ENCODE assay signal across 11 cellular contexts in genomic region chr16:66618588-66618987, GRCh38. TPM values are rescaled to one million over a fixed set of nuclear protein-coding genes. Genes with fewer than 3 reads are reported as not detected.
DNase-seq lines count a peak whose midpoint lies in the region; ATAC-seq, FAIRE-seq and TF ChIP-seq lines count a peak whose summit lies in the region.
"Had no signal": no experiment of that assay in that cellular context is flagged by ENCODE, and none has a peak within 500 bp of the region (broad histone marks: within the 10 kb centered on the region; RNA-seq: fewer than 3 reads in every experiment).

No MANE protein-coding gene starts in this region.

- no peak overlapping the region for H3K4me3 ChIP-seq in WERI-Rb-1 (ENCODE audit: low read depth, low read length)
- no peak overlapping the region for H3K4me3 ChIP-seq in skeletal muscle tissue (ENCODE audit: low read length in 3 of 3)
- H3K4me3 ChIP-seq: SK-N-MC had no signal

- H2BK5ac ChIP-seq in H9 (ENCODE audit: insufficient read length, low read length): no peak overlapping the region

- H3K4me3 Mint-ChIP-seq in H9: no peak overlapping the region
- no peak overlapping the region for H3K4me3 Mint-ChIP-seq in immature natural killer cell

- H3K27ac Mint-ChIP-seq in H9 (no peak overlapping the region), immature natural killer cell (no peak overlapping the region)

- no peak overlapping the region for H3K4me2 ChIP-seq in H9 (ENCODE audit: insufficient read depth, insufficient read length, low read length)

- H3K4me1 Mint-ChIP-seq in H9 (peaks cover 45 to 46% of the 10 kb centered on the region in 2 experiments), immature natural killer cell (no peaks in the 10 kb centered on the region)

- H3K9ac ChIP-seq in skeletal muscle tissue (ENCODE audit: low read depth in 1 of 3, low read length in 3 of 3): no peak overlapping the region
- no peak overlapping the region for H3K9ac ChIP-seq in H9 (ENCODE audit: extremely low read depth, insufficient read length, low read length)

- no peak overlapping the region for H3T11ph ChIP-seq in H9 (ENCODE audit: low read length)

- H3K4me1 ChIP-seq in skeletal muscle tissue (ENCODE audit: control insufficient read depth in 3 of 3, insufficient read depth in 3 of 3, low read length in 3 of 3) (peaks cover 25 to 35% (median 30%) of the 10 kb centered on the region in 3 donors), H9 (ENCODE audit: insufficient read depth, low read length) (peaks cover 9% of the 10 kb centered on the region; the same call in 1 of the 2 replicates)

- no peak overlapping the region for H2AK5ac ChIP-seq in H9 (ENCODE audit: insufficient read length, low read length)

- H2BK120ac ChIP-seq in H9 (ENCODE audit: low read depth, low read length, poor library complexity, severe bottlenecking): no peak overlapping the region

- no peaks in the 10 kb centered on the region for H4K20me1 ChIP-seq in H9 (ENCODE audit: control insufficient read depth, insufficient read depth, insufficient read length)

- no peak overlapping the region for H2BK15ac ChIP-seq in H9 (ENCODE audit: low read depth, low read length)

- H2BK20ac ChIP-seq in H9 (ENCODE audit: low read depth, low read length, poor library complexity, severe bottlenecking): no peak overlapping the region

- H4K5ac ChIP-seq in H9 (ENCODE audit: insufficient read length, low read depth, low read length): no peak overlapping the region

- WGBS in H9 (ENCODE audit: extremely low coverage, insufficient read length, low lambda C conversion rate): no CpG with 5 or more reads among the region's 8 CpGs

- peak; percentile 94 for FAIRE-seq in H54 (lab: Jason Lieb, UNC)

- 0 out of 2 replicates have a peak, but pooled peaks have one; percentile 8 for TF ChIP-seq POLR2A in H54 (IDR thresholded peaks at IDR 0.05; ENCODE audit: low read depth, low read length)

- DNase-seq in H54 (ENCODE audit: insufficient read length, low spot score) (peak; percentile 82), WERI-Rb-1 (no peak), glomerular endothelial cell (ENCODE audit: extremely low read depth, low read depth, low spot score) (peak; percentile 22), H9 (no peak), immature natural killer cell (no peak)
- DNase-seq in central memory CD4-positive, alpha-beta T cell: no peak
- DNase-seq: NCI-H1105; stimulated activated CD4-positive, alpha-beta T cell treated with anti-CD3 and anti-CD28 coated beads, Interleukin-4, amount 100 ng/mL, for 24 hours had no signal

- H3K79me2 ChIP-seq in H9 (ENCODE audit: insufficient read depth, low read length): no peaks in the 10 kb centered on the region

- no peaks in the 10 kb centered on the region; a peak in 1 of 5 replicates for H3K9me3 Mint-ChIP-seq in H9
- H3K9me3 Mint-ChIP-seq in immature natural killer cell: no peaks in the 10 kb centered on the region

- TF ChIP-seq CTCF in WERI-Rb-1 (IDR thresholded peaks at IDR 0.05; ENCODE audit: low read depth, low read length) (no peak), H9 (conservative IDR thresholded peaks at IDR 0.05) (no peak)

- H2BK12ac ChIP-seq in H9 (ENCODE audit: insufficient read length, low read depth, low read length): no peak overlapping the region

- no peaks in the 10 kb centered on the region for H3K27me3 ChIP-seq in WERI-Rb-1 (ENCODE audit: insufficient read depth, low read depth, severe bottlenecking)
- H3K27me3 ChIP-seq in skeletal muscle tissue (ENCODE audit: control insufficient read depth in 3 of 3, insufficient read depth in 3 of 3, low read length in 3 of 3): no peaks in the 10 kb centered on the region
- H3K27me3 ChIP-seq in H9 (ENCODE audit: insufficient read depth, low read length): no peaks in the 10 kb centered on the region

- H3K27ac ChIP-seq in WERI-Rb-1 (peak overlapping the region; percentile 70), skeletal muscle tissue (ENCODE audit: low read depth, low read length) (peak overlapping the region; percentile 65), H9 (ENCODE audit: insufficient read length, low read depth, low read length) (no peak overlapping the region)

- no peaks in the 10 kb centered on the region for H3K79me1 ChIP-seq in H9 (ENCODE audit: insufficient read depth, low read depth, low read length, poor library complexity, severe bottlenecking)

- H4K8ac ChIP-seq in H9 (replicated peaks; ENCODE audit: insufficient read length, low read depth, low read length): no peak overlapping the region

- H3K14ac ChIP-seq in H9 (ENCODE audit: insufficient read depth, low read length): no peak overlapping the region

- no peak overlapping the region for H4K91ac ChIP-seq in H9 (ENCODE audit: insufficient read length, low read depth, low read length)

- no peaks in the 10 kb centered on the region for H3K9me3 ChIP-seq in WERI-Rb-1 (ENCODE audit: severe bottlenecking)
- no peaks in the 10 kb centered on the region for H3K9me3 ChIP-seq in skeletal muscle tissue (ENCODE audit: control insufficient read depth in 3 of 3, low read length in 3 of 3)
- H3K9me3 ChIP-seq in H9 (ENCODE audit: control insufficient read depth, low read depth, low read length): no peaks in the 10 kb centered on the region

- no peak overlapping the region for H3K4ac ChIP-seq in H9 (ENCODE audit: low read depth, low read length)

- H3K36me3 ChIP-seq in WERI-Rb-1 (peaks cover 29% of the 10 kb centered on the region), skeletal muscle tissue (ENCODE audit: control insufficient read depth in 3 of 3, insufficient read depth in 3 of 3, low read length in 3 of 3) (peaks cover 6 to 10% (median 8%) of the 10 kb centered on the region in 3 donors)

- no peak overlapping the region for H3K18ac ChIP-seq in H9 (ENCODE audit: insufficient read length, low read depth, low read length)

- H3K36me3 Mint-ChIP-seq in H9 (ENCODE audit: insufficient read depth in 1 of 3, low read depth in 3 of 3) (peaks cover 28 to 68% (median 63%) of the 10 kb centered on the region in 3 experiments), immature natural killer cell (no peaks in the 10 kb centered on the region)

- no peak overlapping the region for H2AFZ ChIP-seq in H9 (ENCODE audit: low read length)

- no peaks in the 10 kb centered on the region for H3K23me2 ChIP-seq in H9 (ENCODE audit: insufficient read length, low read depth, low read length, poor library complexity, severe bottlenecking)

- ATAC-seq in HG03520 (IDR thresholded peaks at IDR 0.05; ENCODE audit: unreplicated experiment): no peak

- no peak overlapping the region for H3K56ac ChIP-seq in H9 (ENCODE audit: insufficient read length, low read depth, low read length)

- no peaks in the 10 kb centered on the region for H3K27me3 Mint-ChIP-seq in H9 (ENCODE audit: low read depth)
- peaks cover 0 to 2% (median 0%) of the 10 kb centered on the region in 3 donors for H3K27me3 Mint-ChIP-seq in immature natural killer cell (ENCODE audit: low read depth in 3 of 3)

- no peak overlapping the region for H3K23ac ChIP-seq in H9 (ENCODE audit: insufficient read length, low read depth, low read length)

RNA-seq across cellular contexts. Expression of gene CMTM3, which starts 14.1 kb away (rescaled TPM):
- total RNA-seq in glomerular endothelial cell (86.9 and 125 TPM in 2 replicates), skeletal muscle tissue (23.0 TPM), H9 (2021) (39.2 and 41.0 TPM in 2 replicates)
- polyA plus RNA-seq in immature natural killer cell: 100 to 1,000 TPM in 2 of 3 donors, 10 to 100 TPM in 1; 83.5 to 145 (median 127) TPM

RNA-seq across cellular contexts. Expression of gene CMTM2, which starts 39.3 kb away (rescaled TPM):
- total RNA-seq in glomerular endothelial cell (not detected in 2 replicates), skeletal muscle tissue (not detected), H9 (2021) (not detected in 2 replicates)
- polyA plus RNA-seq in immature natural killer cell: under 1 TPM in 1 of 3 donors, not detected in 2; 0.85 TPM

RNA-seq across cellular contexts. Expression of gene CMTM1, which starts 52.3 kb away (rescaled TPM):
- total RNA-seq in glomerular endothelial cell: 1.7 and 2.9 TPM in 2 replicates
- not detected for total RNA-seq in skeletal muscle tissue
- total RNA-seq in H9 (2021): 2.1 and 2.6 TPM in 2 replicates
- 1 to 10 TPM; 1.1 to 3.1 (median 2.2) TPM for polyA plus RNA-seq in immature natural killer cell

Comparison
In these comparisons a context has a peak if more than half of its experiments do, and no peak if none do; other contexts are left out.
1. DNase-seq: peak in H54 (single experiment) and glomerular endothelial cell (single experiment); none in WERI-Rb-1 (single experiment), H9 (single experiment), central memory CD4-positive, alpha-beta T cell (single experiment) and immature natural killer cell (0 of 3).